ENCODE assay signal across 36 cellular contexts in genomic region chr2:216021768-216022167, GRCh38.
"Had no signal": no experiment of that assay in that cellular context is flagged by ENCODE, and none has a peak within 500 bp of the region (broad histone marks: within the 10 kb centered on the region; RNA-seq: fewer than 3 reads in every experiment).

No MANE protein-coding gene starts in this region.

- H3K4me2 ChIP-seq: KMS-11 had no signal

- H3K9me3 ChIP-seq: MG63 had no signal

- H3K27me3 ChIP-seq: MG63 had no signal

- H3K4me3 ChIP-seq: MG63 had no signal

- H3K9ac ChIP-seq: KMS-11 had no signal

- H3K36me3 ChIP-seq: MG63 had no signal

- DNase-seq: Karpas-422, Kasumi-1, KG1, MG63, MM.1S, MV-4-11, NCI-H1048, NCI-H1092, NCI-H1092 treated with DMSO at 0.1 percent for 48 hours, NCI-H1105, NCI-H1105 treated with DMSO at 0.1 percent for 48 hours, NCI-H1417, NCI-H1417 treated with DMSO at 0.1 percent for 48 hours, NCI-H1436, NCI-H1436 treated with DMSO at 0.1 percent for 48 hours, NCI-H146, NCI-H1694, NCI-H1694 treated with DMSO at 0.1 percent for 48 hours, NCI-H187, NCI-H187 treated with DMSO at 0.1 percent for 48 hours, NCI-H1930, NCI-H2029, NCI-H2029 treated with DMSO at 0.1 percent for 48 hours, NCI-H2081, NCI-H2081 treated with DMSO at 0.1 percent for 48 hours, NCI-H2107, NCI-H2171, NCI-H2171 treated with DMSO at 0.1 percent for 48 hours, NCI-H2227 treated with DMSO at 0.1 percent for 48 hours, NCI-H226, NCI-H345, NCI-H446, NCI-H446 treated with DMSO at 0.1 percent for 48 hours, NCI-H510A, NCI-H510A treated with DMSO at 0.1 percent for 48 hours had no signal

- H3K27ac ChIP-seq: KMS-11 had no signal
